ENCODE assay signal across 19 cellular contexts in genomic region chr14:56197150-56197549, GRCh38.
"Had no signal": no experiment of that assay in that cellular context is flagged by ENCODE, and none has a peak within 500 bp of the region (broad histone marks: within the 10 kb centered on the region; RNA-seq: fewer than 3 reads in every experiment).

No MANE protein-coding gene starts in this region.

- H3K27me3 ChIP-seq: brain microvascular endothelial cell, SJCRH30 had no signal

- ATAC-seq: activated T-cell treated with anti-CD3 and anti-CD28 coated beads, Interleukin-2, amount 50 U/mL, for 4 hours had no signal

- H3K4me3 ChIP-seq: cardiac muscle cell, SJCRH30 had no signal

- H3K9me3 ChIP-seq: SJCRH30, SK-N-SH had no signal

- H3K4me2 ChIP-seq: SK-N-SH had no signal

- H3K36me3 ChIP-seq: brain microvascular endothelial cell, cardiac muscle cell, SJCRH30 had no signal

- H3K27ac ChIP-seq: brain microvascular endothelial cell, cardiac muscle cell, VCaP had no signal

- H3K9ac ChIP-seq: SK-N-SH had no signal

- DNase-seq: activated CD4-positive, alpha-beta memory T cell treated with anti-CD3 and anti-CD28 coated beads for 36 hours; activated CD4-positive, alpha-beta T cell treated with anti-CD3 and anti-CD28 coated beads, Interleukin-2, amount 10 ng/mL, durations not matched to agents 7 days and 5 days; activated CD4-positive, CD25-positive, alpha-beta regulatory T cell; activated CD8-positive, alpha-beta memory T cell treated with anti-CD3 and anti-CD28 coated beads for 24 hours; activated gamma-delta T cell treated with Interleukin-2 at 50 U/mL for 16 hours; activated naive CD4-positive, alpha-beta T cell treated with anti-CD3 and anti-CD28 coated beads, Interleukin-2, amount 10 ng/mL, durations not matched to agents 7 days and 5 days; activated naive CD8-positive, alpha-beta T cell treated with anti-CD3 and anti-CD28 coated beads for 36 hours; activated T-cell treated with anti-CD3 and anti-CD28 coated beads, Interleukin-2, amount 50 U/mL, for 4 hours; brain microvascular endothelial cell; NCI-H1048; NCI-H146; NCI-H187 treated with DMSO at 0.1 percent for 48 hours; NCI-H2081 treated with DMSO at 0.1 percent for 48 hours; NCI-H446; SJCRH30; SK-N-SH; T-helper 1 cell had no signal
